In genomic region chr1:33607444-33608005, GRCh38 we compare ENCODE assay signal across 36 cellular contexts.
"Had no signal": no experiment of that assay in that cellular context is flagged by ENCODE, and none has a peak within 500 bp of the region (broad histone marks: within the 10 kb centered on the region; RNA-seq: fewer than 3 reads in every experiment).

No MANE protein-coding gene starts in this region.

- H3K4me1 Mint-ChIP-seq: activated CD4-positive, alpha-beta memory T cell treated with anti-CD3 and anti-CD28 coated beads, Interleukin-2, amount 10 ng/mL, durations not matched to agents 7 days and 5 days; activated CD8-positive, alpha-beta memory T cell treated with anti-CD3 and anti-CD28 coated beads, Interleukin-2, amount 10 ng/mL, durations not matched to agents 7 days and 5 days; activated naive CD4-positive, alpha-beta T cell treated with anti-CD3 and anti-CD28 coated beads, Interleukin-2, amount 10 ng/mL, durations not matched to agents 7 days and 5 days; activated naive CD8-positive, alpha-beta T cell treated with anti-CD3 and anti-CD28 coated beads, Interleukin-2, amount 50 U/mL, for 24 hours had no signal

- H3K27ac Mint-ChIP-seq: activated CD4-positive, alpha-beta memory T cell treated with anti-CD3 and anti-CD28 coated beads, Interleukin-2, amount 10 ng/mL, durations not matched to agents 7 days and 5 days; activated CD8-positive, alpha-beta memory T cell treated with anti-CD3 and anti-CD28 coated beads, Interleukin-2, amount 10 ng/mL, durations not matched to agents 7 days and 5 days; activated naive CD4-positive, alpha-beta T cell treated with anti-CD3 and anti-CD28 coated beads, Interleukin-2, amount 10 ng/mL, durations not matched to agents 7 days and 5 days; activated naive CD8-positive, alpha-beta T cell; activated naive CD8-positive, alpha-beta T cell treated with anti-CD3 and anti-CD28 coated beads, Interleukin-2, amount 50 U/mL, for 24 hours had no signal

- H3K36me3 ChIP-seq: brain microvascular endothelial cell, MG63, Peyer's patch, WERI-Rb-1 had no signal

- H3K36me3 Mint-ChIP-seq: activated CD8-positive, alpha-beta memory T cell treated with anti-CD3 and anti-CD28 coated beads, Interleukin-2, amount 10 ng/mL, durations not matched to agents 7 days and 5 days; activated naive CD4-positive, alpha-beta T cell treated with anti-CD3 and anti-CD28 coated beads, Interleukin-2, amount 10 ng/mL, durations not matched to agents 7 days and 5 days; activated naive CD8-positive, alpha-beta T cell had no signal

- DNase-seq: activated CD4-positive, alpha-beta memory T cell treated with anti-CD3 and anti-CD28 coated beads, Interleukin-2, amount 10 ng/mL, durations not matched to agents 7 days and 5 days; activated CD4-positive, alpha-beta T cell treated with anti-CD3 and anti-CD28 coated beads for 1 hour; activated CD4-positive, alpha-beta T cell treated with anti-CD3 and anti-CD28 coated beads for 48 hours; activated CD4-positive, CD25-positive, alpha-beta regulatory T cell; activated CD8-positive, alpha-beta memory T cell treated with anti-CD3 and anti-CD28 coated beads for 24 hours; activated CD8-positive, alpha-beta memory T cell treated with anti-CD3 and anti-CD28 coated beads, Interleukin-2, amount 10 ng/mL, durations not matched to agents 7 days and 5 days; activated CD8-positive, alpha-beta memory T cell treated with anti-CD3 and anti-CD28 coated beads, Interleukin-2, amount 50 U/mL, for 48 hours; activated effector memory CD4-positive, alpha-beta T cell treated with Interleukin-2 at 50 U/mL for 16 hours; activated naive CD4-positive, alpha-beta T cell treated with anti-CD3 and anti-CD28 coated beads, Interleukin-2, amount 10 ng/mL, durations not matched to agents 7 days and 5 days; activated naive CD8-positive, alpha-beta T cell treated with anti-CD3 and anti-CD28 coated beads, Interleukin-2, amount 50 U/mL, for 24 hours; activated T-cell treated with anti-CD3 and anti-CD28 coated beads, Interleukin-2, amount 50 U/mL, for 48 hours; anterior cingulate cortex; brain microvascular endothelial cell; Kasumi-1; KG1; MG63; NCI-H1048; NCI-H1105 treated with DMSO at 0.1 percent for 48 hours; NCI-H1436; NCI-H1694; NCI-H1930; NCI-H2081 treated with DMSO at 0.1 percent for 48 hours; NCI-H226; NCI-H446 treated with DMSO at 0.1 percent for 48 hours; NCI-H524; NCI-H69; NK-92 treated with Interleukin-12 subunit alpha and Interleukin-12 subunit beta, amount 100 ng/mL, for 24 hours; PC-3; Peyer's patch; RPMI8226; SW 1271; T-helper 1 cell; T1000; WERI-Rb-1 had no signal

- H3K27me3 ChIP-seq: brain microvascular endothelial cell, MG63, Peyer's patch had no signal

- H3K27ac ChIP-seq: brain microvascular endothelial cell, Peyer's patch, WERI-Rb-1 had no signal

- ATAC-seq: activated CD8-positive, alpha-beta memory T cell treated with anti-CD3 and anti-CD28 coated beads, Interleukin-2, amount 10 ng/mL, durations not matched to agents 7 days and 5 days; activated naive CD8-positive, alpha-beta T cell treated with anti-CD3 and anti-CD28 coated beads, Interleukin-2, amount 50 U/mL, for 24 hours; PC-3; Right ventricle myocardium inferior had no signal

- H3K9me3 ChIP-seq: MG63, Peyer's patch had no signal

- H3K9me3 Mint-ChIP-seq: activated CD4-positive, alpha-beta memory T cell treated with anti-CD3 and anti-CD28 coated beads, Interleukin-2, amount 10 ng/mL, durations not matched to agents 7 days and 5 days; activated naive CD4-positive, alpha-beta T cell treated with anti-CD3 and anti-CD28 coated beads, Interleukin-2, amount 10 ng/mL, durations not matched to agents 7 days and 5 days; activated naive CD8-positive, alpha-beta T cell treated with anti-CD3 and anti-CD28 coated beads, Interleukin-2, amount 50 U/mL, for 24 hours had no signal

- H3K27me3 Mint-ChIP-seq: activated CD4-positive, alpha-beta memory T cell treated with anti-CD3 and anti-CD28 coated beads, Interleukin-2, amount 10 ng/mL, durations not matched to agents 7 days and 5 days; activated CD8-positive, alpha-beta memory T cell treated with anti-CD3 and anti-CD28 coated beads, Interleukin-2, amount 10 ng/mL, durations not matched to agents 7 days and 5 days had no signal

- H3K4me3 ChIP-seq: MG63, Peyer's patch had no signal

- H3K4me1 ChIP-seq: Peyer's patch had no signal

- H3K4me3 Mint-ChIP-seq: activated CD4-positive, alpha-beta memory T cell treated with anti-CD3 and anti-CD28 coated beads, Interleukin-2, amount 10 ng/mL, durations not matched to agents 7 days and 5 days; activated CD8-positive, alpha-beta memory T cell treated with anti-CD3 and anti-CD28 coated beads, Interleukin-2, amount 10 ng/mL, durations not matched to agents 7 days and 5 days; activated naive CD4-positive, alpha-beta T cell treated with anti-CD3 and anti-CD28 coated beads, Interleukin-2, amount 10 ng/mL, durations not matched to agents 7 days and 5 days; activated naive CD8-positive, alpha-beta T cell; activated naive CD8-positive, alpha-beta T cell treated with anti-CD3 and anti-CD28 coated beads, Interleukin-2, amount 50 U/mL, for 24 hours had no signal
